Comparison of ENCODE assay signal across 17 cellular contexts in the genomic region with DNA sequence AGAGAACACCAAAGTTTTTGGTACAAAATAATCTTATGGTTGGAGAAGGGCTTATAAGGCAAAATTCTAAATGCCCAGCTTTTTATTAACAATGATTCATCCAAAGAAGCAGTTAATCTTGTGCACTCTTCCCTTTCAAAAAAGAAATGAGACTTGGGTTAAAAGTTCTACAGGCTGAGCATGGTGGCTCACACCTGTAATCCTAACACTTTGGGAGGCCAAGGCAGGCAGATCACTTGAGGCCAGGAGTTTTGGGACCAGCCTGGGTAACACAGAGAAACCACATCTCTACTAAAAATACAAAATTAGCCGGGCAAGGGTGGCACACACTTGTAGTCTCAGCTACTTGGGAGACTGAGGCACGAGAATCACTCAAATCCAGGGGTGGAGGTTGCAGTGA. TPM values are rescaled to one million over a fixed set of nuclear protein-coding genes. Genes with fewer than 3 reads are reported as not detected.
DNase-seq lines count a peak whose midpoint lies in the region; ATAC-seq, FAIRE-seq and TF ChIP-seq lines count a peak whose summit lies in the region.
"Had no signal": no experiment of that assay in that cellular context is flagged by ENCODE, and none has a peak within 500 bp of the region (broad histone marks: within the 10 kb centered on the region; RNA-seq: fewer than 3 reads in every experiment).

No MANE protein-coding gene starts in this region.

- WGBS in HepG2 (ENCODE audit: low lambda C conversion rate): 93% methylated on average over 2 of the region's 2 CpGs
- 92% methylated on average over 2 of the region's 2 CpGs for WGBS in right lobe of liver (ENCODE audit: insufficient coverage, low coverage, low lambda C conversion rate, missing lambda C conversion rate)
- 92 to 95% methylated on average over 2 of the region's 2 CpGs for WGBS in lower leg skin, 2 donors

- H3K79me2 ChIP-seq in HepG2 (ENCODE audit: insufficient read depth, low read length): peaks cover 49% of the 10 kb centered on the region

- FAIRE-seq in HepG2 (lab: Jason Lieb, UNC): no peak

- peaks cover 32 to 45% of the 10 kb centered on the region in 2 donors for H3K4me1 Mint-ChIP-seq in effector memory CD8-positive, alpha-beta T cell (ENCODE audit: low read depth in 2 of 2)
- peaks cover 73% of the 10 kb centered on the region for H3K4me1 Mint-ChIP-seq in stimulated activated naive CD8-positive, alpha-beta T cell treated with anti-CD3 and anti-CD28 coated beads, Interleukin-15, amount 100 ng/mL, for 72 hours

- TF ChIP-seq RAD21 in HepG2 (CRISPR knock-in tag; IDR thresholded peaks at IDR 0.05): no peak

- no peaks in the 10 kb centered on the region for H3K9me3 Mint-ChIP-seq in effector memory CD8-positive, alpha-beta T cell
- H3K9me3 Mint-ChIP-seq in stimulated activated naive CD8-positive, alpha-beta T cell treated with anti-CD3 and anti-CD28 coated beads, Interleukin-15, amount 100 ng/mL, for 72 hours: no peaks in the 10 kb centered on the region

- TF ChIP-seq POLR2A in HepG2 (IDR thresholded peaks at IDR 0.05; ENCODE audit: insufficient read depth in 1 of 2, low read depth in 2 of 2, low read length in 2 of 2) (no peak), right lobe of liver (IDR thresholded peaks at IDR 0.05) (no peak), lower leg skin (IDR thresholded peaks at IDR 0.05) (no peak)

- H3K4me3 Mint-ChIP-seq in effector memory CD8-positive, alpha-beta T cell: no peak overlapping the region
- peak overlapping the region; percentile 89 to 100 for H3K4me3 Mint-ChIP-seq in stimulated activated naive CD8-positive, alpha-beta T cell treated with anti-CD3 and anti-CD28 coated beads, Interleukin-15, amount 100 ng/mL, for 72 hours
- H3K4me3 Mint-ChIP-seq: B cell had no signal

- no peak for TF ChIP-seq CTCF in HepG2 (CRISPR knock-in tag; IDR thresholded peaks at IDR 0.05)
- TF ChIP-seq CTCF in right lobe of liver (IDR thresholded peaks at IDR 0.05): no peak
- TF ChIP-seq CTCF in RWPE1 (conservative IDR thresholded peaks at IDR 0.05; ENCODE audit: low read depth): no peak
- no peak for TF ChIP-seq CTCF in foreskin fibroblast (IDR thresholded peaks at IDR 0.05; ENCODE audit: low read depth, low read length)
- no peak for TF ChIP-seq CTCF in lower leg skin (IDR thresholded peaks at IDR 0.05)

- no peak for DNase-seq in HepG2 (ENCODE audit: low spot score)
- no peak for DNase-seq in right lobe of liver
- no peak for DNase-seq in RWPE1 (ENCODE audit: low spot score)
- no peak for DNase-seq in effector memory CD8-positive, alpha-beta T cell
- DNase-seq in stimulated activated naive CD8-positive, alpha-beta T cell treated with anti-CD3 and anti-CD28 coated beads, Interleukin-15, amount 100 ng/mL, for 72 hours: no peak
- DNase-seq in H4 (ENCODE audit: low spot score): no peak
- DNase-seq in foreskin fibroblast: no peak
- no peak for DNase-seq in lower leg skin (ENCODE audit: low spot score in 2 of 2)
- DNase-seq: activated CD8-positive, alpha-beta memory T cell treated with anti-CD3 and anti-CD28 coated beads, Interleukin-2, amount 50 U/mL, for 4 hours; brain microvascular endothelial cell; effector memory CD4-positive, alpha-beta T cell; NCI-H1694 treated with DMSO at 0.1 percent for 48 hours; NCI-H69; Right ventricle myocardium superior; stimulated activated CD4-positive, alpha-beta T cell treated with anti-CD3 and anti-CD28 coated beads, Interleukin-4, amount 100 ng/mL, for 4 hours; stimulated activated naive CD4-positive, alpha-beta T cell had no signal

- H3K9me3 ChIP-seq in HepG2 (ENCODE audit: low read length) (no peaks in the 10 kb centered on the region), right lobe of liver (no peaks in the 10 kb centered on the region)

- intact Hi-C loops in HepG2 (cut with micrococcal nuclease; ENCODE audit: unreplicated experiment) (no loop called here), right lobe of liver (cut with DNase I) (loop anchor here in 1 of 2 donors (5.0 kb wide), 1 partner anchor 145 kb away; no protein-coding TSS in a partner anchor), lower leg skin (cut with DNase I; ENCODE audit: low total_unique reads) (no loop called here)

- no peaks in the 10 kb centered on the region for H3K27me3 Mint-ChIP-seq in effector memory CD8-positive, alpha-beta T cell
- H3K27me3 Mint-ChIP-seq in stimulated activated naive CD8-positive, alpha-beta T cell treated with anti-CD3 and anti-CD28 coated beads, Interleukin-15, amount 100 ng/mL, for 72 hours: no peaks in the 10 kb centered on the region
- H3K27me3 Mint-ChIP-seq: B cell had no signal

- CTCF ChIA-PET in HepG2 (lab: Yijun Ruan, JAX; ENCODE audit: low intra/inter-chr PET ratio, low total read pairs): no interaction called here
- CTCF ChIA-PET in RWPE1 (lab: Yijun Ruan, JAX): interaction anchor here (0.6 to 1.1 kb wide), 2 partner anchors 11 to 140 kb away, joined by 3 to 5 read pairs; no protein-coding TSS in a partner anchor

- H3K36me3 ChIP-seq in HepG2 (replicated peaks in 1 of 2; ENCODE audit: control insufficient read depth in 1 of 2, insufficient read depth in 2 of 2, low read length in 2 of 2) (peaks cover 4 to 47% of the 10 kb centered on the region in 2 experiments), right lobe of liver (peaks cover 0 to 46% (median 27%) of the 10 kb centered on the region in 4 donors)

- H3K27me3 ChIP-seq in HepG2 (ENCODE audit: control insufficient read depth in 1 of 2, insufficient read depth in 2 of 2, low read length in 2 of 2) (no peaks in the 10 kb centered on the region; a peak in 1 of 5 replicates), right lobe of liver (no peaks in the 10 kb centered on the region)
- H3K27me3 ChIP-seq: brain microvascular endothelial cell had no signal

- POLR2A ChIA-PET in HepG2 (lab: Yijun Ruan, JAX) (interaction anchor here (0.6 to 14.7 kb wide), 6 partner anchors 9 to 151 kb away, joined by 3 to 173 read pairs (median 4); no protein-coding TSS in a partner anchor), RWPE1 (lab: Yijun Ruan, JAX; ENCODE audit: low non-redundant PET) (no interaction called here)

- H4K20me1 ChIP-seq in HepG2 (ENCODE audit: insufficient read depth, low read length): peaks cover 61% of the 10 kb centered on the region

- no peak overlapping the region for H3K4me3 ChIP-seq in HepG2 (replicated peaks in 1 of 3; ENCODE audit: insufficient read depth in 1 of 3, low read depth in 2 of 3, low read length in 3 of 3)
- no peak overlapping the region for H3K4me3 ChIP-seq in right lobe of liver
- H3K4me3 ChIP-seq in foreskin fibroblast (ENCODE audit: low read depth in 1 of 2, low read length in 2 of 2): no peak overlapping the region
- H3K4me3 ChIP-seq in lower leg skin (ENCODE audit: low read depth, poor library complexity, severe bottlenecking): no peak overlapping the region

- H3K36me3 Mint-ChIP-seq in effector memory CD8-positive, alpha-beta T cell (ENCODE audit: insufficient read depth): peaks cover 82% of the 10 kb centered on the region

- TF ChIP-seq EP300 in HepG2 (IDR thresholded peaks at IDR 0.05; ENCODE audit: low read depth in 2 of 2, low read length in 2 of 2) (no peak), HepG2 (CRISPR knock-in tag; IDR thresholded peaks at IDR 0.05; ENCODE audit: borderline replicate concordance) (no peak)

- ATAC-seq in HepG2 (no peak), right lobe of liver (no peak)
- ATAC-seq in effector memory CD8-positive, alpha-beta T cell (replicated peaks): no peak
- ATAC-seq in stimulated activated naive CD8-positive, alpha-beta T cell treated with anti-CD3 and anti-CD28 coated beads, Interleukin-15, amount 100 ng/mL, for 72 hours: no peak

- peak overlapping the region; percentile 44 to 68 for H3K27ac Mint-ChIP-seq in effector memory CD8-positive, alpha-beta T cell
- H3K27ac Mint-ChIP-seq in stimulated activated naive CD8-positive, alpha-beta T cell treated with anti-CD3 and anti-CD28 coated beads, Interleukin-15, amount 100 ng/mL, for 72 hours: peak overlapping the region in 1 of 2 donors; percentile 62

- H3K27ac ChIP-seq in HepG2 (ENCODE audit: extremely low read length, insufficient read depth, low read length) (no peak overlapping the region), right lobe of liver (no peak overlapping the region), RWPE1 (peak overlapping the region; percentile 37)
- H3K27ac ChIP-seq: brain microvascular endothelial cell had no signal

- H3K4me1 ChIP-seq in HepG2 (ENCODE audit: insufficient read depth, low read length): peaks cover 48% of the 10 kb centered on the region
- peaks cover 0 to 23% (median 9%) of the 10 kb centered on the region in 4 donors for H3K4me1 ChIP-seq in right lobe of liver

- in situ Hi-C loops in HepG2 (cut with HindIII; ENCODE audit: extremely low pct_ligation_motif_present, low pct_unique_long_range_greater_than_20kb): no loop called here

- H3K9ac ChIP-seq in HepG2 (ENCODE audit: insufficient read depth, low read depth, low read length): no peak overlapping the region

- H2AFZ ChIP-seq in HepG2 (ENCODE audit: low read length): no peak overlapping the region

- H3K4me2 ChIP-seq in HepG2 (ENCODE audit: low read depth, low read length): peak overlapping the region; percentile 91; the same call in 1 of the 2 replicates

- no TSS peak for BruUV-seq in HepG2 (replicated peaks; lab: Mats Ljungman, UMichigan)

RNA-seq across cellular contexts. Expression of a gene that starts 4.5 kb away (rescaled TPM):
- total RNA-seq in HepG2 (2016; rRNA removed; fragmentation: Illumina TruSeq; extraction: Trizol): 445 and 520 TPM in 2 replicates
- total RNA-seq in HepG2 (2016; cell fraction: cytosol; rRNA removed; fragmentation: Illumina TruSeq; extraction: Trizol; ENCODE audit: low read depth): 40.7 and 51.5 TPM in 2 replicates
- total RNA-seq in HepG2 (2016; cell fraction: insoluble cytoplasmic fraction; rRNA removed; fragmentation: Illumina TruSeq; extraction: Trizol): 472 and 528 TPM in 2 replicates
- total RNA-seq in HepG2 (2016; cell fraction: membrane; rRNA removed; fragmentation: Illumina TruSeq; extraction: Trizol): 120 and 137 TPM in 2 replicates
- total RNA-seq in HepG2 (2016; cell fraction: nucleus; rRNA removed; fragmentation: Illumina TruSeq; extraction: Trizol): 332 and 353 TPM in 2 replicates
- polyA plus RNA-seq in HepG2 (2011; rRNA removed): 142 and 144 TPM in 2 replicates
- polyA plus RNA-seq in HepG2 (2011; cell fraction: cytosol; rRNA removed): 61.9 and 82.9 TPM in 2 replicates
- 1,130 and 1,625 TPM in 2 replicates for polyA plus RNA-seq in HepG2 (2011; cell fraction: nucleus; rRNA removed)
- polyA plus RNA-seq in HepG2 (2012): 96.9 and 161 TPM in 2 replicates
- polyA plus RNA-seq in HepG2 (2016; cell fraction: cytosol; fragmentation: Illumina TruSeq; extraction: Trizol; ENCODE audit: low read depth): 19.4 and 20.4 TPM in 2 replicates
- 411 and 445 TPM in 2 replicates for polyA plus RNA-seq in HepG2 (2016; cell fraction: insoluble cytoplasmic fraction; fragmentation: Illumina TruSeq; extraction: Trizol; ENCODE audit: low read depth)
- polyA plus RNA-seq in HepG2 (2016; cell fraction: membrane; fragmentation: Illumina TruSeq; extraction: Trizol; ENCODE audit: low read depth): 54.7 and 57.3 TPM in 2 replicates
- polyA plus RNA-seq in HepG2 (2016; cell fraction: nucleus; fragmentation: Illumina TruSeq; extraction: Trizol; ENCODE audit: insufficient read depth, low read depth): 359 and 383 TPM in 2 replicates
- polyA minus RNA-seq in HepG2 (2011; rRNA and poly(A)+ RNA removed; ENCODE audit: low replicate concordance): 673 and 710 TPM in 2 replicates
- 78.3 and 89.3 TPM in 2 replicates for polyA minus RNA-seq in HepG2 (2011; cell fraction: cytosol; rRNA and poly(A)+ RNA removed)
- 1,057 and 1,237 TPM in 2 replicates for polyA minus RNA-seq in HepG2 (2011; cell fraction: nucleus; rRNA and poly(A)+ RNA removed)
- 10 to 100 TPM; 55.7 to 92.0 (median 80.0) TPM for total RNA-seq in right lobe of liver
- 432 and 491 TPM in 2 replicates for total RNA-seq in H4 (2014; rRNA removed; shearing (Covaris generic))
- total RNA-seq in lower leg skin: 100 to 1,000 TPM in 2 of 4 donors, 10 to 100 TPM in 2; 82.3 to 128 (median 104) TPM

RNA-seq across cellular contexts. Expression of a gene that starts 14.5 kb away (rescaled TPM):
- total RNA-seq in HepG2 (2016; rRNA removed; fragmentation: Illumina TruSeq; extraction: Trizol) (45.9 and 48.0 TPM in 2 replicates), right lobe of liver (10 to 100 TPM; 13.0 to 19.3 (median 14.6) TPM), lower leg skin (10 to 100 TPM; 30.3 to 56.1 (median 46.6) TPM)
- 8.8 and 10.8 TPM in 2 replicates for total RNA-seq in HepG2 (2016; cell fraction: cytosol; rRNA removed; fragmentation: Illumina TruSeq; extraction: Trizol; ENCODE audit: low read depth)
- total RNA-seq in HepG2 (2016; cell fraction: insoluble cytoplasmic fraction; rRNA removed; fragmentation: Illumina TruSeq; extraction: Trizol): 41.9 and 43.4 TPM in 2 replicates
- total RNA-seq in HepG2 (2016; cell fraction: membrane; rRNA removed; fragmentation: Illumina TruSeq; extraction: Trizol): 42.3 and 48.6 TPM in 2 replicates
- 31.1 and 37.8 TPM in 2 replicates for total RNA-seq in HepG2 (2016; cell fraction: nucleus; rRNA removed; fragmentation: Illumina TruSeq; extraction: Trizol)
- 41.3 and 49.7 TPM in 2 replicates for polyA plus RNA-seq in HepG2 (2011; rRNA removed)
- polyA plus RNA-seq in HepG2 (2011; cell fraction: cytosol; rRNA removed): 27.7 and 34.7 TPM in 2 replicates
- 30.2 and 33.3 TPM in 2 replicates for polyA plus RNA-seq in HepG2 (2011; cell fraction: nucleus; rRNA removed)
- polyA plus RNA-seq in HepG2 (2012): 38.9 and 45.7 TPM in 2 replicates
- 7.1 and 7.4 TPM in 2 replicates for polyA plus RNA-seq in HepG2 (2016; cell fraction: cytosol; fragmentation: Illumina TruSeq; extraction: Trizol; ENCODE audit: low read depth)
- polyA plus RNA-seq in HepG2 (2016; cell fraction: insoluble cytoplasmic fraction; fragmentation: Illumina TruSeq; extraction: Trizol; ENCODE audit: low read depth): 34.8 and 42.4 TPM in 2 replicates
- 22.0 and 25.5 TPM in 2 replicates for polyA plus RNA-seq in HepG2 (2016; cell fraction: membrane; fragmentation: Illumina TruSeq; extraction: Trizol; ENCODE audit: low read depth)
- 46.2 and 49.1 TPM in 2 replicates for polyA plus RNA-seq in HepG2 (2016; cell fraction: nucleus; fragmentation: Illumina TruSeq; extraction: Trizol; ENCODE audit: insufficient read depth, low read depth)
- 41.4 and 56.9 TPM in 2 replicates for polyA minus RNA-seq in HepG2 (2011; rRNA and poly(A)+ RNA removed; ENCODE audit: low replicate concordance)
- 31.2 and 37.3 TPM in 2 replicates for polyA minus RNA-seq in HepG2 (2011; cell fraction: cytosol; rRNA and poly(A)+ RNA removed)
- 32.7 and 46.6 TPM in 2 replicates for polyA minus RNA-seq in HepG2 (2011; cell fraction: nucleus; rRNA and poly(A)+ RNA removed)
- total RNA-seq in H4 (2014; rRNA removed; shearing (Covaris generic)): 50.4 and 60.6 TPM in 2 replicates

RNA-seq across cellular contexts. Expression of a gene that starts 47.3 kb away (rescaled TPM):
- total RNA-seq in HepG2 (2016; rRNA removed; fragmentation: Illumina TruSeq; extraction: Trizol) (4.2 and 7.4 TPM in 2 replicates), right lobe of liver (1 to 10 TPM; 4.0 to 8.5 (median 5.5) TPM), lower leg skin (10 to 100 TPM in 3 of 4 donors, 1 to 10 TPM in 1; 7.5 to 14.3 (median 12.7) TPM)
- 4.1 and 4.7 TPM in 2 replicates for total RNA-seq in HepG2 (2016; cell fraction: cytosol; rRNA removed; fragmentation: Illumina TruSeq; extraction: Trizol; ENCODE audit: low read depth)
- 3.5 and 7.9 TPM in 2 replicates for total RNA-seq in HepG2 (2016; cell fraction: insoluble cytoplasmic fraction; rRNA removed; fragmentation: Illumina TruSeq; extraction: Trizol)
- total RNA-seq in HepG2 (2016; cell fraction: membrane; rRNA removed; fragmentation: Illumina TruSeq; extraction: Trizol): 7.6 and 8.6 TPM in 2 replicates
- total RNA-seq in HepG2 (2016; cell fraction: nucleus; rRNA removed; fragmentation: Illumina TruSeq; extraction: Trizol): 9.6 and 11.9 TPM in 2 replicates
- polyA plus RNA-seq in HepG2 (2011; rRNA removed): 12.9 and 14.4 TPM in 2 replicates
- 8.1 and 8.6 TPM in 2 replicates for polyA plus RNA-seq in HepG2 (2011; cell fraction: cytosol; rRNA removed)
- 36.7 and 43.5 TPM in 2 replicates for polyA plus RNA-seq in HepG2 (2011; cell fraction: nucleus; rRNA removed)
- 9.8 and 10.2 TPM in 2 replicates for polyA plus RNA-seq in HepG2 (2012)
- polyA plus RNA-seq in HepG2 (2016; cell fraction: cytosol; fragmentation: Illumina TruSeq; extraction: Trizol; ENCODE audit: low read depth): 9.4 and 11.1 TPM in 2 replicates
- polyA plus RNA-seq in HepG2 (2016; cell fraction: insoluble cytoplasmic fraction; fragmentation: Illumina TruSeq; extraction: Trizol; ENCODE audit: low read depth): 9.2 and 10.0 TPM in 2 replicates
- polyA plus RNA-seq in HepG2 (2016; cell fraction: membrane; fragmentation: Illumina TruSeq; extraction: Trizol; ENCODE audit: low read depth): 15.4 and 16.0 TPM in 2 replicates
- polyA plus RNA-seq in HepG2 (2016; cell fraction: nucleus; fragmentation: Illumina TruSeq; extraction: Trizol; ENCODE audit: insufficient read depth, low read depth): 33.7 and 36.2 TPM in 2 replicates
- 2.9 and 6.8 TPM in 2 replicates for polyA minus RNA-seq in HepG2 (2011; rRNA and poly(A)+ RNA removed; ENCODE audit: low replicate concordance)
- 5.1 and 7.3 TPM in 2 replicates for polyA minus RNA-seq in HepG2 (2011; cell fraction: cytosol; rRNA and poly(A)+ RNA removed)
- 6.6 and 8.2 TPM in 2 replicates for polyA minus RNA-seq in HepG2 (2011; cell fraction: nucleus; rRNA and poly(A)+ RNA removed)
- total RNA-seq in H4 (2014; rRNA removed; shearing (Covaris generic)): 7.4 and 8.1 TPM in 2 replicates
- total RNA-seq: B cell had no signal

Comparison
In these comparisons a context has a peak if more than half of its experiments do, and no peak if none do; other contexts are left out.
1. H3K4me3 Mint-ChIP-seq: peak in stimulated activated naive CD8-positive, alpha-beta T cell treated with anti-CD3 and anti-CD28 coated beads, Interleukin-15, amount 100 ng/mL, for 72 hours (2 of 2); none in effector memory CD8-positive, alpha-beta T cell (0 of 2).